Comparison of ENCODE assay signal across 1 cellular context in genomic region chr13:23654111-23655110, GRCh38.
TF ChIP-seq lines count a peak whose summit lies in the region.

No MANE protein-coding gene starts in this region.

TF ChIP-seq in HepG2, 621 proteins besides CTCF, POLR2A, EP300 and RAD21 (continued from another document and continues in another):
- TF ChIP-seq HIC2 (CRISPR knock-in tag; IDR thresholded peaks at IDR 0.05; ENCODE audit: low read depth) (0 out of 2 replicates have a peak, but pooled peaks have one; percentile 46), ZNF772 (CRISPR knock-in tag; IDR thresholded peaks at IDR 0.05) (no peak), ZNF275 (CRISPR knock-in tag; IDR thresholded peaks at IDR 0.05; ENCODE audit: borderline replicate concordance) (no peak), ZNF432 (CRISPR knock-in tag; IDR thresholded peaks at IDR 0.05; ENCODE audit: borderline replicate concordance) (no peak), KMT2B (CRISPR knock-in tag; IDR thresholded peaks at IDR 0.05) (peak; percentile 41; the same call in 1 of the 2 replicates), POLR2G (IDR thresholded peaks at IDR 0.05; ENCODE audit: low read depth, low read length) (peak; percentile 48), E2F1 (CRISPR knock-in tag; IDR thresholded peaks at IDR 0.05) (no peak), ZNF678 (CRISPR knock-in tag; IDR thresholded peaks at IDR 0.05) (no peak), ZNF33B (CRISPR knock-in tag; IDR thresholded peaks at IDR 0.05) (no peak), ZNF777 (CRISPR knock-in tag; IDR thresholded peaks at IDR 0.05) (no peak), ZNF564 (CRISPR knock-in tag; IDR thresholded peaks at IDR 0.05) (no peak), ZNF282 (IDR thresholded peaks at IDR 0.05; ENCODE audit: partially characterized antibody) (no peak), ZNF709 (CRISPR knock-in tag; IDR thresholded peaks at IDR 0.05) (no peak), ZNF780A (CRISPR knock-in tag; IDR thresholded peaks at IDR 0.05) (no peak), RELA (CRISPR knock-in tag; IDR thresholded peaks at IDR 0.05) (no peak), KLF13 (CRISPR knock-in tag; IDR thresholded peaks at IDR 0.05) (no peak), PATZ1 (CRISPR knock-in tag; IDR thresholded peaks at IDR 0.05) (0 out of 2 replicates have a peak, but pooled peaks have one; percentile 15), CBX1 (IDR thresholded peaks at IDR 0.05; ENCODE audit: low read depth) (no peak), CREB1 (IDR thresholded peaks at IDR 0.05) (no peak), CREB1 (CRISPR knock-in tag; IDR thresholded peaks at IDR 0.05) (no peak), ZNF644 (CRISPR knock-in tag; IDR thresholded peaks at IDR 0.05; ENCODE audit: low read depth) (no peak), GABPA (IDR thresholded peaks at IDR 0.05; ENCODE audit: low read depth, low read length) (no peak), GABPA (CRISPR knock-in tag; IDR thresholded peaks at IDR 0.05; ENCODE audit: low read depth) (no peak), ZNF253 (CRISPR knock-in tag; IDR thresholded peaks at IDR 0.05; ENCODE audit: borderline replicate concordance) (no peak), ZFP36L1 (CRISPR knock-in tag; IDR thresholded peaks at IDR 0.05) (no peak), SETDB1 (CRISPR knock-in tag; IDR thresholded peaks at IDR 0.05; ENCODE audit: borderline replicate concordance) (no peak), DDIT3 (CRISPR knock-in tag; IDR thresholded peaks at IDR 0.05) (no peak), ZNF724P (CRISPR knock-in tag; IDR thresholded peaks at IDR 0.05; ENCODE audit: borderline replicate concordance) (no peak), KAT2B (IDR thresholded peaks at IDR 0.05; ENCODE audit: borderline replicate concordance, low read depth, low read length) (no peak), PPARG (CRISPR knock-in tag; conservative IDR thresholded peaks at IDR 0.05) (no peak), MXD3 (CRISPR knock-in tag; IDR thresholded peaks at IDR 0.05) (no peak), REXO4 (CRISPR knock-in tag; IDR thresholded peaks at IDR 0.05; ENCODE audit: borderline replicate concordance) (no peak), ZNF276 (CRISPR knock-in tag; IDR thresholded peaks at IDR 0.05; ENCODE audit: low read depth) (no peak), TAF1 (CRISPR knock-in tag; IDR thresholded peaks at IDR 0.05) (peak; percentile 38; the same call in 1 of the 2 replicates), HDAC2 (CRISPR knock-in tag; IDR thresholded peaks at IDR 0.05) (0 out of 2 replicates have a peak, but pooled peaks have one; percentile 24), ZSCAN21 (CRISPR knock-in tag; IDR thresholded peaks at IDR 0.05; ENCODE audit: borderline replicate concordance) (peak; percentile 67; the same call in 1 of the 2 replicates), HOMEZ (CRISPR knock-in tag; IDR thresholded peaks at IDR 0.05; ENCODE audit: low read depth) (no peak), MTERF4 (CRISPR knock-in tag; IDR thresholded peaks at IDR 0.05) (no peak), HOXA5 (CRISPR knock-in tag; IDR thresholded peaks at IDR 0.05) (no peak), ZNF230 (CRISPR knock-in tag; IDR thresholded peaks at IDR 0.05) (no peak), FOXP1 (IDR thresholded peaks at IDR 0.05) (no peak), FOXP1 (CRISPR knock-in tag; IDR thresholded peaks at IDR 0.05) (0 out of 2 replicates have a peak, but pooled peaks have one; percentile 50), MXI1 (IDR thresholded peaks at IDR 0.05; ENCODE audit: borderline replicate concordance, low read depth, low read length) (0 out of 3 replicates have a peak, but pooled peaks have one; percentile 29), ZKSCAN8 (CRISPR knock-in tag; IDR thresholded peaks at IDR 0.05; ENCODE audit: borderline replicate concordance) (no peak), ZNF296 (CRISPR knock-in tag; conservative IDR thresholded peaks at IDR 0.05) (no peak), ZNF784 (CRISPR knock-in tag; IDR thresholded peaks at IDR 0.05; ENCODE audit: borderline replicate concordance) (no peak), ZNF512B (CRISPR knock-in tag; IDR thresholded peaks at IDR 0.05; ENCODE audit: borderline replicate concordance) (0 out of 2 replicates have a peak, but pooled peaks have one; percentile 51), IKZF5 (CRISPR knock-in tag; IDR thresholded peaks at IDR 0.05) (peak; percentile 32; the same call in 1 of the 2 replicates), EED (CRISPR knock-in tag; IDR thresholded peaks at IDR 0.05) (no peak), TIGD3 (CRISPR knock-in tag; IDR thresholded peaks at IDR 0.05; ENCODE audit: borderline replicate concordance) (no peak), ZNF720 (CRISPR knock-in tag; IDR thresholded peaks at IDR 0.05) (no peak)
